11 cellular contexts compared by ENCODE assay signal in the genomic region with DNA sequence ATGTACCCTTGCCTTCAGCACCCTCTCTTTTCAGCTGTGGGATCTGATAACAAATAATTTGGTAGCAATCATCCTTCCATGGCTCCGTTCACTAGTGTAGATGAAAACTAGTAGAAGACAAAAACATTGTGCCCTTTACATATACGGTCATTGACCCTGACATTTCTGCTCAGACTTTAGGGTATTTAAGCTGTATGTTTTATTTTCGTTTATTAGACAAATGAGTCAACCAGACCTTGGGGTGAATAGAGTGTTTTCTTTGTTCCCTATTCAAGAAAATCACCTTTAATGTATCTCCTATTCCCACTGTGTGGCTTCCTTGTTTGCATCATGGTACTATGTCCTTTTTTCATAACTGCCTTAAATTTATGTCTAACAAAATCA.
DNase-seq lines count a peak whose midpoint lies in the region; ATAC-seq and TF ChIP-seq lines count a peak whose summit lies in the region.
"Had no signal": no experiment of that assay in that cellular context is flagged by ENCODE, and none has a peak within 500 bp of the region (broad histone marks: within the 10 kb centered on the region; RNA-seq: fewer than 3 reads in every experiment).

No MANE protein-coding gene starts in this region.

- peak overlapping the region; percentile 8 for H3K4me3 Mint-ChIP-seq in memory B cell

- TF ChIP-seq CTCF in GM13977 (IDR thresholded peaks at IDR 0.05; ENCODE audit: extremely low read depth, insufficient read depth, missing control alignments), result no peak

- ATAC-seq in GM19025 (IDR thresholded peaks at IDR 0.05; ENCODE audit: low read depth, unreplicated experiment), result peak; percentile 15
- ATAC-seq in GM21737 (IDR thresholded peaks at IDR 0.05; ENCODE audit: unreplicated experiment), result peak; percentile 17
- peak; percentile 26 for ATAC-seq in HG03196 (IDR thresholded peaks at IDR 0.05; ENCODE audit: unreplicated experiment)
- ATAC-seq in memory B cell (ENCODE audit: low read depth), result peak; percentile 5

- H3K9me3 Mint-ChIP-seq in memory B cell, result no peaks in the 10 kb centered on the region

- H3K36me3 Mint-ChIP-seq in memory B cell, result peaks cover 3% of the 10 kb centered on the region

- DNase-seq in memory B cell (ENCODE audit: low spot score in 2 of 2) (no peak), T-helper 1 cell (no peak), DMS79 treated with DMSO at 0.1 percent for 48 hours (lab: John Stamatoyannopoulos, UW) (no peak), retina (no peak), GM13977 (ENCODE audit: low spot score) (no peak)
- DNase-seq: activated CD4-positive, alpha-beta T cell treated with anti-CD3 and anti-CD28 coated beads for 4 hours; effector CD4-positive, alpha-beta T cell; H7 had no signal

- H3K4me1 Mint-ChIP-seq in memory B cell, result peaks cover 16% of the 10 kb centered on the region

- H3K27ac Mint-ChIP-seq in memory B cell, result peak overlapping the region; percentile 95

- no peaks in the 10 kb centered on the region for H3K27me3 Mint-ChIP-seq in memory B cell

- in situ Hi-C loops in GM13977 (cut with MboI; ENCODE audit: low pct_unique_long_range_greater_than_20kb, low sequenced_read_pairs, unreplicated experiment), result loop anchor here (10.0 kb wide), 1 partner anchor 357 kb away; no protein-coding TSS in a partner anchor
